8 cellular contexts compared by ENCODE assay signal in the genomic region with DNA sequence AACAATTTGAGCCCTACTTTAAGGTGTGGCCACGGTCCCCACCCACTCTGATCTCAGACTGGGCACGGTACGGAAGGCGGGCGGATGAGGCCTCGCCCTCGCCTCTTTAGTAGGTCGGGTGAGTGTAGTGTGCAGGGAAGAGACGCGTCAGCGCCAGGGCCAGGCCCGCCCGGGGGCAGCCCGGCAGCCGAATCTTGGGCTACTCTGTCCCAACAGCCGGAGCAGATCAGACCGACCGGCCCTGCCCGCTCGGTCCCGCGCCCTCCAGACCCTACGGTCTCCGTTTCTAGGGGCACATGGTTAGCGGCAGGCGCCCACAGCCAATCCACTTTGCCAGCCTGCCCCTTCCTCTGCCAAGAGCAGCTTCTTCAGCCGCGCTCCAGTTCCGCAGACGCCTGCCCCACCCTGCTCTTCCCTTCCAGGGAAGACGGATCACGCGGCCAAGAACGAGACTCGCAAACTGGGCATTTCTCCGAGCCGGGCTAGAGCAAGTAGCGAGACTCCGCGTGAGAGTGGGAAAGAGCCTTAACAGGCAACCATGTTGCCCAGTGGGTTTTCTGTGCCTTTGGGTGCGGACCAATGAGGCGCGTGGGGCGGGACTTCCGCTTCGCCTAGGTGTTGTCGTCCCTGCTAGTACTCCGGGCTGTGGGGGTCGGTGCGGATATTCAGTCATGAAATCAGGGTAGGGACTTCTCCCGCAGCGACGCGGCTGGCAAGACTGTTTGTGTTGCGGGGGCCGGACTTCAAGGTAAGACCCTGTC. TPM values are rescaled to one million over a fixed set of nuclear protein-coding genes. Genes with fewer than 3 reads are reported as not detected.
DNase-seq lines count a peak whose midpoint lies in the region; ATAC-seq, FAIRE-seq and TF ChIP-seq lines count a peak whose summit lies in the region.

TSS of gene RNF13 (plus strand) at position 610 of the 761 bp plus-strand sequence. CDS start 32,812 bp downstream, outside the sequence.

- H3K4me3 ChIP-seq in AG09309 (ENCODE audit: control insufficient read depth, low read depth, low read length), result peak within 1 kb of the TSS; percentile 89
- peak within 1 kb of the TSS; percentile 77 for H3K4me3 ChIP-seq in bronchial epithelial cell (ENCODE audit: low read depth, low read length)
- peak within 1 kb of the TSS; percentile 73 to 83 for H3K4me3 ChIP-seq in small intestine (ENCODE audit: low read depth in 1 of 2, low read length in 2 of 2)

- peak; percentile 96 for ATAC-seq in GM19023 (IDR thresholded peaks at IDR 0.05; ENCODE audit: unreplicated experiment)
- ATAC-seq in HG03196 (IDR thresholded peaks at IDR 0.05; ENCODE audit: unreplicated experiment), result peak; percentile 94
- ATAC-seq in WTC11, result peak; percentile 90

- CTCF ChIA-PET in WTC11 (lab: Charles Lee), result interaction anchor here (1.4 kb wide), 1 partner anchor 300 kb away, joined by 3 read pairs; no protein-coding TSS in a partner anchor

- H3K36me3 ChIP-seq in bronchial epithelial cell (ENCODE audit: control insufficient read depth, insufficient read depth, low read length), result no peaks in the 10 kb centered on the region
- H3K36me3 ChIP-seq in small intestine (ENCODE audit: control insufficient read depth in 2 of 2, insufficient read depth in 2 of 2, low read length in 2 of 2), result no peaks in the 10 kb centered on the region

- H3K9me3 ChIP-seq in small intestine (ENCODE audit: control insufficient read depth, low read depth), result no peaks in the 10 kb centered on the region

- peak within 1 kb of the TSS; percentile 94 to 99 for H3K27ac ChIP-seq in small intestine (ENCODE audit: low read depth in 1 of 2, low read length in 1 of 2)

- H3K27me3 Mint-ChIP-seq in WTC11 (ENCODE audit: low read depth), result no peaks in the 10 kb centered on the region

- FAIRE-seq in bronchial epithelial cell (lab: Jason Lieb, UNC), result no peak
- no peak for FAIRE-seq in small intestine (lab: Jason Lieb, UNC)

- no peaks in the 10 kb centered on the region for H3K36me3 Mint-ChIP-seq in WTC11

- H3K27me3 ChIP-seq in bronchial epithelial cell (ENCODE audit: control insufficient read depth, insufficient read depth, low read length) (no peaks in the 10 kb centered on the region), small intestine (ENCODE audit: control insufficient read depth in 2 of 2, insufficient read depth in 2 of 2, low read length in 2 of 2) (no peaks in the 10 kb centered on the region)

- POLR2A ChIA-PET in WTC11 (lab: Charles Lee), result interaction anchor here (1.5 kb wide), 1 partner anchor 155 kb away, joined by 5 read pairs; the partner anchor contains the start of gene WWTR1

- H3K4me1 ChIP-seq in small intestine (ENCODE audit: control insufficient read depth in 2 of 2, insufficient read depth in 1 of 2, low read depth in 1 of 2, low read length in 1 of 2), result peaks cover 0 to 9% of the 10 kb centered on the region in 2 donors

- 0 to 1% (median 1%) methylated on average over 45 to 56 of the region's 56 CpGs for WGBS in small intestine, 3 donors

- H3K4me3 Mint-ChIP-seq in WTC11, result peak within 1 kb of the TSS; percentile 95

- no peaks in the 10 kb centered on the region for H3K9me3 Mint-ChIP-seq in WTC11

- H3K27ac Mint-ChIP-seq in WTC11, result peak within 1 kb of the TSS; percentile 97

- H3K4me1 Mint-ChIP-seq in WTC11, result peaks cover 40% of the 10 kb centered on the region

- DNase-seq in AG09309 (ENCODE audit: low read depth) (peak; percentile 88), NCI-H226 (peak; percentile 94), WTC11 (ENCODE audit: low spot score) (peak; percentile 89), bronchial epithelial cell (ENCODE audit: low read depth) (peak; percentile 86), iPS-NIHi7 (ENCODE audit: extremely low spot score) (peak; percentile 87), small intestine (peak; percentile 95)

- TF ChIP-seq CTCF in AG09309 (IDR thresholded peaks at IDR 0.05; ENCODE audit: control insufficient read depth, insufficient read depth, low read depth, low read length, missing control alignments) (no peak), WTC11 (IDR thresholded peaks at IDR 0.05) (no peak), bronchial epithelial cell (IDR thresholded peaks at IDR 0.05; ENCODE audit: insufficient read depth, low read length, severe bottlenecking) (no peak)

TF ChIP-seq in WTC11, 78 proteins besides CTCF, POLR2A, EP300 and RAD21 (continues in another document):
- TF ChIP-seq NR2C2 (CRISPR knock-in tag; IDR thresholded peaks at IDR 0.05) (no peak), TP53 (CRISPR knock-in tag; IDR thresholded peaks at IDR 0.05) (peak; percentile 49; the same call in 1 of the 2 replicates), SOX15 (CRISPR knock-in tag; IDR thresholded peaks at IDR 0.05) (no peak), GTF2I (CRISPR knock-in tag; conservative IDR thresholded peaks at IDR 0.05) (no peak), NFATC4 (CRISPR knock-in tag; IDR thresholded peaks at IDR 0.05) (no peak), ZNF232 (CRISPR knock-in tag; IDR thresholded peaks at IDR 0.05) (0 out of 2 replicates have a peak, but pooled peaks have one; percentile 68), MYBL2 (CRISPR knock-in tag; IDR thresholded peaks at IDR 0.05) (peak; percentile 73; the same call in 1 of the 2 replicates), NFYB (CRISPR knock-in tag; conservative IDR thresholded peaks at IDR 0.05; ENCODE audit: low read depth) (peak; percentile 99), JAZF1 (CRISPR knock-in tag; IDR thresholded peaks at IDR 0.05) (no peak), HMGA2 (CRISPR knock-in tag; IDR thresholded peaks at IDR 0.05) (no peak), USF1 (CRISPR knock-in tag; IDR thresholded peaks at IDR 0.05) (peak; percentile 4; the same call in 1 of the 2 replicates), SP1 (CRISPR knock-in tag; conservative IDR thresholded peaks at IDR 0.05) (peak; percentile 61), CBFB (CRISPR knock-in tag; IDR thresholded peaks at IDR 0.05; ENCODE audit: low read depth) (no peak), ZNF423 (CRISPR knock-in tag; IDR thresholded peaks at IDR 0.05) (no peak), FOXP1 (CRISPR knock-in tag; IDR thresholded peaks at IDR 0.05; ENCODE audit: borderline replicate concordance) (peak; percentile 66; the same call in 1 of the 2 replicates), PRRX2 (CRISPR knock-in tag; IDR thresholded peaks at IDR 0.05) (no peak)
- TF ChIP-seq, protein P1, sequence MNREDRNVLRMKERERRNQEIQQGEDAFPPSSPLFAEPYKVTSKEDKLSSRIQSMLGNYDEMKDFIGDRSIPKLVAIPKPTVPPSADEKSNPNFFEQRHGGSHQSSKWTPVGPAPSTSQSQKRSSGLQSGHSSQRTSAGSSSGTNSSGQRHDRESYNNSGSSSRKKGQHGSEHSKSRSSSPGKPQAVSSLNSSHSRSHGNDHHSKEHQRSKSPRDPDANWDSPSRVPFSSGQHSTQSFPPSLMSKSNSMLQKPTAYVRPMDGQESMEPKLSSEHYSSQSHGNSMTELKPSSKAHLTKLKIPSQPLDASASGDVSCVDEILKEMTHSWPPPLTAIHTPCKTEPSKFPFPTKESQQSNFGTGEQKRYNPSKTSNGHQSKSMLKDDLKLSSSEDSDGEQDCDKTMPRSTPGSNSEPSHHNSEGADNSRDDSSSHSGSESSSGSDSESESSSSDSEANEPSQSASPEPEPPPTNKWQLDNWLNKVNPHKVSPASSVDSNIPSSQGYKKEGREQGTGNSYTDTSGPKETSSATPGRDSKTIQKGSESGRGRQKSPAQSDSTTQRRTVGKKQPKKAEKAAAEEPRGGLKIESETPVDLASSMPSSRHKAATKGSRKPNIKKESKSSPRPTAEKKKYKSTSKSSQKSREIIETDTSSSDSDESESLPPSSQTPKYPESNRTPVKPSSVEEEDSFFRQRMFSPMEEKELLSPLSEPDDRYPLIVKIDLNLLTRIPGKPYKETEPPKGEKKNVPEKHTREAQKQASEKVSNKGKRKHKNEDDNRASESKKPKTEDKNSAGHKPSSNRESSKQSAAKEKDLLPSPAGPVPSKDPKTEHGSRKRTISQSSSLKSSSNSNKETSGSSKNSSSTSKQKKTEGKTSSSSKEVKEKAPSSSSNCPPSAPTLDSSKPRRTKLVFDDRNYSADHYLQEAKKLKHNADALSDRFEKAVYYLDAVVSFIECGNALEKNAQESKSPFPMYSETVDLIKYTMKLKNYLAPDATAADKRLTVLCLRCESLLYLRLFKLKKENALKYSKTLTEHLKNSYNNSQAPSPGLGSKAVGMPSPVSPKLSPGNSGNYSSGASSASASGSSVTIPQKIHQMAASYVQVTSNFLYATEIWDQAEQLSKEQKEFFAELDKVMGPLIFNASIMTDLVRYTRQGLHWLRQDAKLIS (CRISPR knock-in tag; IDR thresholded peaks at IDR 0.05; ENCODE audit: borderline replicate concordance), result no peak
- TF ChIP-seq, protein P2, sequence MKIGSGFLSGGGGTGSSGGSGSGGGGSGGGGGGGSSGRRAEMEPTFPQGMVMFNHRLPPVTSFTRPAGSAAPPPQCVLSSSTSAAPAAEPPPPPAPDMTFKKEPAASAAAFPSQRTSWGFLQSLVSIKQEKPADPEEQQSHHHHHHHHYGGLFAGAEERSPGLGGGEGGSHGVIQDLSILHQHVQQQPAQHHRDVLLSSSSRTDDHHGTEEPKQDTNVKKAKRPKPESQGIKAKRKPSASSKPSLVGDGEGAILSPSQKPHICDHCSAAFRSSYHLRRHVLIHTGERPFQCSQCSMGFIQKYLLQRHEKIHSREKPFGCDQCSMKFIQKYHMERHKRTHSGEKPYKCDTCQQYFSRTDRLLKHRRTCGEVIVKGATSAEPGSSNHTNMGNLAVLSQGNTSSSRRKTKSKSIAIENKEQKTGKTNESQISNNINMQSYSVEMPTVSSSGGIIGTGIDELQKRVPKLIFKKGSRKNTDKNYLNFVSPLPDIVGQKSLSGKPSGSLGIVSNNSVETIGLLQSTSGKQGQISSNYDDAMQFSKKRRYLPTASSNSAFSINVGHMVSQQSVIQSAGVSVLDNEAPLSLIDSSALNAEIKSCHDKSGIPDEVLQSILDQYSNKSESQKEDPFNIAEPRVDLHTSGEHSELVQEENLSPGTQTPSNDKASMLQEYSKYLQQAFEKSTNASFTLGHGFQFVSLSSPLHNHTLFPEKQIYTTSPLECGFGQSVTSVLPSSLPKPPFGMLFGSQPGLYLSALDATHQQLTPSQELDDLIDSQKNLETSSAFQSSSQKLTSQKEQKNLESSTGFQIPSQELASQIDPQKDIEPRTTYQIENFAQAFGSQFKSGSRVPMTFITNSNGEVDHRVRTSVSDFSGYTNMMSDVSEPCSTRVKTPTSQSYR (CRISPR knock-in tag; IDR thresholded peaks at IDR 0.05), result peak; percentile 26; the same call in 1 of the 2 replicates

RNA-seq across cellular contexts. Expression of gene RNF13, which starts in this region (rescaled TPM):
- total RNA-seq in WTC11 (2021), result 28.9 to 29.8 TPM (median 29.4 TPM) in 3 replicates
- total RNA-seq in bronchial epithelial cell, result 103 and 124 TPM in 2 replicates
- 10 to 100 TPM; 20.8 to 41.7 (median 23.8) TPM for polyA plus RNA-seq in small intestine

Comparison
In these comparisons a context has a peak if more than half of its experiments do, and no peak if none do; other contexts are left out.
1. Peak in every context shown above with its lines: DNase-seq, ATAC-seq, H3K4me3 ChIP-seq and H3K27ac ChIP-seq.